ENCODE assay signal across 13 cellular contexts in the genomic region with DNA sequence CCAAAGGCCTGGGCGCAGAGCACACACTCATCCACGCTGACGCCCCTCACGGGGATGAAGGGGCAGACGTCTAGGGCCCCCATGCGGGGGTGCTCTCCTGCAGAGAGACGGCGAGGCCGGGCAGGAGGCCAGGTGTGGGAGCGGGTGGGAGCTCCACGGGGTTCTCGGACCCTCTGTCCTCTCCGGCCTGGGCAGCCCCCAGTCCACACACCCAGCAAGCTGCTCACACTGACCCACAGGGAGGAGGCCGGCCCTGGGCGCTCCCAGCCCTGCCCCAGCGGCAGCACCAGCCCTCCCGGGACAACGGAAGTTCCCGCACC. TPM values are rescaled to one million over a fixed set of nuclear protein-coding genes. Genes with fewer than 3 reads are reported as not detected.
DNase-seq lines count a peak whose midpoint lies in the region; ATAC-seq, FAIRE-seq and TF ChIP-seq lines count a peak whose summit lies in the region.
"Had no signal": no experiment of that assay in that cellular context is flagged by ENCODE, and none has a peak within 500 bp of the region (broad histone marks: within the 10 kb centered on the region; RNA-seq: fewer than 3 reads in every experiment).

No MANE protein-coding gene starts in this region.

- no peak overlapping the region for H3K27ac Mint-ChIP-seq in stimulated activated naive CD8-positive, alpha-beta T cell treated with anti-CD3 and anti-CD28 coated beads, Interleukin-15, amount 100 ng/mL, for 72 hours
- H3K27ac Mint-ChIP-seq: activated T-helper 17 cell treated with anti-CD3 and anti-CD28 coated beads, Interleukin-2, amount 50 U/mL, for 72 hours had no signal

- H3K36me3 ChIP-seq in SK-N-SH (replicated peaks in 1 of 2; ENCODE audit: control insufficient read depth in 1 of 2, insufficient read depth in 2 of 2, low read length in 1 of 2) = no peaks in the 10 kb centered on the region
- peaks cover 0 to 4% (median 0%) of the 10 kb centered on the region in 4 experiments; a peak in 1 of 8 replicates for H3K36me3 ChIP-seq in H1 (ENCODE audit: control insufficient read depth in 2 of 4, insufficient read depth in 4 of 4, low read length in 3 of 4)
- peaks cover 4 to 13% of the 10 kb centered on the region in 2 experiments for H3K36me3 ChIP-seq in mesenchymal stem cell (ENCODE audit: control insufficient read depth in 1 of 2, insufficient read depth in 2 of 2, low read depth in 1 of 2, low read length in 2 of 2)

- DNase-seq in SK-N-SH = no peak
- no peak for DNase-seq in H1 (ENCODE audit: low read depth in 1 of 2, low spot score in 2 of 2)
- DNase-seq in mesenchymal stem cell = no peak
- DNase-seq in stimulated activated naive CD8-positive, alpha-beta T cell treated with anti-CD3 and anti-CD28 coated beads, Interleukin-15, amount 100 ng/mL, for 72 hours = no peak
- no peak for DNase-seq in effector CD4-positive, alpha-beta T cell
- no peak for DNase-seq in NCI-H69 (lab: John Stamatoyannopoulos, UW)
- DNase-seq in 8988T = no peak
- DNase-seq: NCI-H1436 treated with DMSO at 0.1 percent for 48 hours had no signal

- H3K4me1 ChIP-seq in SK-N-SH (ENCODE audit: control insufficient read depth in 1 of 2, insufficient read depth in 2 of 2, low read depth in 1 of 2, low read length in 1 of 2) (peaks cover 0 to 4% of the 10 kb centered on the region in 2 experiments; a peak in 2 of 4 replicates), H1 (replicated peaks in 1 of 4; ENCODE audit: control insufficient read depth in 3 of 4, insufficient read depth in 4 of 4, low read length in 3 of 4) (peaks cover 0 to 24% (median 15%) of the 10 kb centered on the region in 4 experiments; a peak in 5 of 7 replicates), mesenchymal stem cell (ENCODE audit: control insufficient read depth, insufficient read depth, low read depth, low read length) (peaks cover 25% of the 10 kb centered on the region)

- H4K91ac ChIP-seq in H1 (replicated peaks; ENCODE audit: insufficient read length, low read length) (no peak overlapping the region), mesenchymal stem cell (ENCODE audit: low read length) (no peak overlapping the region)

- no peak overlapping the region for H3K4me3 Mint-ChIP-seq in stimulated activated naive CD8-positive, alpha-beta T cell treated with anti-CD3 and anti-CD28 coated beads, Interleukin-15, amount 100 ng/mL, for 72 hours
- H3K4me3 Mint-ChIP-seq: activated T-helper 17 cell treated with anti-CD3 and anti-CD28 coated beads, Interleukin-2, amount 50 U/mL, for 72 hours had no signal

- H3K4ac ChIP-seq in H1 (replicated peaks; ENCODE audit: insufficient read length, low read depth, low read length) = no peak overlapping the region
- no peak overlapping the region for H3K4ac ChIP-seq in mesenchymal stem cell (ENCODE audit: low read depth in 1 of 2, low read length in 2 of 2)

- H3K4me2 ChIP-seq in SK-N-SH (no peak overlapping the region), H1 (ENCODE audit: insufficient read depth in 1 of 2, low read depth in 2 of 2, low read length in 2 of 2) (peak overlapping the region; percentile 2 to 50; a peak in 2 of 4 replicates), mesenchymal stem cell (ENCODE audit: low read length, poor library complexity, severe bottlenecking) (peak overlapping the region; percentile 6)

- H4K8ac ChIP-seq in H1 (ENCODE audit: extremely low read depth, insufficient read depth, low read length) = peak overlapping the region; percentile 86
- H4K8ac ChIP-seq in mesenchymal stem cell (ENCODE audit: low read length) = peak overlapping the region; percentile 47

- no peaks in the 10 kb centered on the region for H4K20me1 ChIP-seq in SK-N-SH (ENCODE audit: insufficient read depth)
- H4K20me1 ChIP-seq in H1 (replicated peaks in 1 of 2; ENCODE audit: control insufficient read depth in 1 of 2, insufficient read depth in 2 of 2, low read length in 2 of 2) = peaks cover 0 to 4% of the 10 kb centered on the region in 2 experiments

- no peaks in the 10 kb centered on the region for H3K9me3 ChIP-seq in SK-N-SH
- H3K9me3 ChIP-seq in H1 (ENCODE audit: insufficient read depth in 2 of 2, low read depth in 1 of 2, low read length in 1 of 2) = no peaks in the 10 kb centered on the region
- no peaks in the 10 kb centered on the region for H3K9me3 ChIP-seq in mesenchymal stem cell (ENCODE audit: control insufficient read depth, low read length)

- H2AFZ ChIP-seq in SK-N-SH (ENCODE audit: low read depth) (no peak overlapping the region), H1 (ENCODE audit: low read length) (no peak overlapping the region), mesenchymal stem cell (ENCODE audit: low read depth, low read length) (no peak overlapping the region)

- no peaks in the 10 kb centered on the region for H3K79me2 ChIP-seq in SK-N-SH (ENCODE audit: insufficient read depth)
- H3K79me2 ChIP-seq in H1 (ENCODE audit: control insufficient read depth in 1 of 2, insufficient read depth in 2 of 2, low read length in 2 of 2) = no peaks in the 10 kb centered on the region

- H2BK12ac ChIP-seq in H1 (ENCODE audit: low read depth, low read length) = 0 out of 2 replicates have a peak overlapping the region, but pooled peaks have one; percentile 90
- peak overlapping the region in 1 of 2 experiments; percentile 12 for H2BK12ac ChIP-seq in mesenchymal stem cell (ENCODE audit: low read length in 2 of 2)

- no peaks in the 10 kb centered on the region for H3F3A ChIP-seq in SK-N-SH (replicated peaks; ENCODE audit: insufficient read depth)

- no peak overlapping the region for H3K56ac ChIP-seq in H1 (replicated peaks; ENCODE audit: insufficient read length, low read depth, low read length)

- H3K4me1 Mint-ChIP-seq in stimulated activated naive CD8-positive, alpha-beta T cell treated with anti-CD3 and anti-CD28 coated beads, Interleukin-15, amount 100 ng/mL, for 72 hours = no peaks in the 10 kb centered on the region
- H3K4me1 Mint-ChIP-seq: activated T-helper 17 cell treated with anti-CD3 and anti-CD28 coated beads, Interleukin-2, amount 50 U/mL, for 72 hours had no signal

- no peak for TF ChIP-seq POLR2A in H1 (IDR thresholded peaks at IDR 0.05; ENCODE audit: control extremely low read depth in 1 of 2, low read depth in 2 of 2, low read length in 2 of 2)

- H3K27me3 ChIP-seq in SK-N-SH (ENCODE audit: insufficient read depth) (no peaks in the 10 kb centered on the region), H1 (replicated peaks in 1 of 4; ENCODE audit: control insufficient read depth in 3 of 4, extremely low read depth in 1 of 4, insufficient read depth in 3 of 4, low read length in 3 of 4) (no peaks in the 10 kb centered on the region), mesenchymal stem cell (ENCODE audit: control insufficient read depth in 1 of 2, insufficient read depth in 1 of 2, low read length in 2 of 2) (peaks cover 0 to 16% of the 10 kb centered on the region in 2 experiments)

- H2AK5ac ChIP-seq in H1 (ENCODE audit: low read depth, low read length) = no peak overlapping the region
- H2AK5ac ChIP-seq in mesenchymal stem cell (ENCODE audit: low read length, severe bottlenecking) = no peak overlapping the region

- H3K79me1 ChIP-seq in H1 (ENCODE audit: low read depth, low read length) = no peaks in the 10 kb centered on the region
- no peaks in the 10 kb centered on the region for H3K79me1 ChIP-seq in mesenchymal stem cell (replicated peaks; ENCODE audit: low read length, poor library complexity, severe bottlenecking)

- no peak for FAIRE-seq in H1 (lab: Jason Lieb, UNC)
- FAIRE-seq: A204.1, GM12892, urothelium cell line had no signal

- H3K23me2 ChIP-seq in H1 (ENCODE audit: low read depth, low read length) = no peaks in the 10 kb centered on the region

- H2BK120ac ChIP-seq in H1 (replicated peaks; ENCODE audit: low read depth, low read length) = no peak overlapping the region
- no peak overlapping the region for H2BK120ac ChIP-seq in mesenchymal stem cell (ENCODE audit: low read depth, low read length)

- CTCF ChIA-PET in SK-N-SH (lab: Yijun Ruan, JAX) (interaction anchor here (0.8 to 1.9 kb wide), 22 partner anchors 9 to 487 kb away, joined by 3 to 15 read pairs (median 4); a partner anchor contains a TSS), H1 (lab: Charles Lee; ENCODE audit: partially characterized antibody) (interaction anchor here (0.8 to 3.3 kb wide), 29 partner anchors 9 to 547 kb away, joined by 3 to 39 read pairs (median 4); no protein-coding TSS in a partner anchor)

- no peaks in the 10 kb centered on the region for H3K9me2 ChIP-seq in SK-N-SH

- H3K23ac ChIP-seq in H1 (ENCODE audit: insufficient read length) (no peak overlapping the region), mesenchymal stem cell (ENCODE audit: low read length in 2 of 2) (no peak overlapping the region)

- ATAC-seq in SK-N-SH treated with all-trans-retinoic acid at 6 μM for 48 hours = peak; percentile 38
- ATAC-seq in stimulated activated naive CD8-positive, alpha-beta T cell treated with anti-CD3 and anti-CD28 coated beads, Interleukin-15, amount 100 ng/mL, for 72 hours = peak; percentile 33

- no peaks in the 10 kb centered on the region for H3K9me3 Mint-ChIP-seq in stimulated activated naive CD8-positive, alpha-beta T cell treated with anti-CD3 and anti-CD28 coated beads, Interleukin-15, amount 100 ng/mL, for 72 hours
- H3K9me3 Mint-ChIP-seq: activated T-helper 17 cell treated with anti-CD3 and anti-CD28 coated beads, Interleukin-2, amount 50 U/mL, for 72 hours had no signal

- no peak for TF ChIP-seq CTCF in SK-N-SH (IDR thresholded peaks at IDR 0.05)
- TF ChIP-seq CTCF in H1 (IDR thresholded peaks at IDR 0.05; ENCODE audit: control extremely low read depth in 1 of 3, insufficient read depth in 1 of 3, low read depth in 1 of 3, low read length in 3 of 3) = no peak

- H3K14ac ChIP-seq in H1 (ENCODE audit: insufficient read length) (no peak overlapping the region), mesenchymal stem cell (ENCODE audit: low read length in 2 of 2) (no peak overlapping the region)

- 30% methylated on average over 2 of the region's 19 CpGs for WGBS in SK-N-SH (ENCODE audit: low lambda C conversion rate)
- WGBS in H1 (ENCODE audit: extremely low coverage in 1 of 2, insufficient coverage in 1 of 2, insufficient read length in 1 of 2, insufficient replicate concordance in 2 of 2, low coverage in 1 of 2, low lambda C conversion rate in 2 of 2, missing lambda C conversion rate in 1 of 2), 2 experiments = 67% methylated on average over 18 of the region's 19 CpGs; no CpG with 5 or more reads in 1 of the 2 experiments
- 74% methylated on average over 16 of the region's 19 CpGs for WGBS in mesenchymal stem cell

- POLR2A ChIA-PET in SK-N-SH (lab: Yijun Ruan, JAX) (interaction anchor here (0.5 to 1.5 kb wide), 3 partner anchors 10 to 181 kb away, joined by 3 read pairs; no protein-coding TSS in a partner anchor), H1 (lab: Charles Lee; ENCODE audit: partially characterized antibody) (interaction anchor here (3.5 kb wide), 1 partner anchor 11 kb away, joined by 12 read pairs; no protein-coding TSS in a partner anchor)

- H4K5ac ChIP-seq in H1 (ENCODE audit: insufficient read length, low read depth, low read length) = no peak overlapping the region

- no peak for TF ChIP-seq RAD21 in SK-N-SH (IDR thresholded peaks at IDR 0.05; ENCODE audit: low read length)
- no peak for TF ChIP-seq RAD21 in H1 (IDR thresholded peaks at IDR 0.05 in 1 of 2, conservative IDR thresholded peaks at IDR 0.05 in 1 of 2; ENCODE audit: low read depth in 2 of 2, low read length in 2 of 2)

- no peak overlapping the region; a peak in 1 of 4 replicates for H3K4me3 ChIP-seq in SK-N-SH (ENCODE audit: low read depth in 2 of 2, low read length in 1 of 2)
- H3K4me3 ChIP-seq in H1 (ENCODE audit: extremely low read depth in 1 of 4, insufficient read depth in 2 of 4, low read depth in 3 of 4, low read length in 4 of 4) = no peak overlapping the region; a peak in 1 of 8 replicates
- H3K4me3 ChIP-seq in mesenchymal stem cell (ENCODE audit: insufficient read depth in 1 of 2, low read depth in 1 of 2, low read length in 2 of 2) = peak overlapping the region in 1 of 2 experiments; percentile 65

- H3K27ac ChIP-seq in SK-N-SH (ENCODE audit: low read depth in 2 of 2, low read length in 1 of 2) (no peak overlapping the region), H1 (ENCODE audit: low read depth, low read length) (no peak overlapping the region; the same call in 1 of the 2 replicates), mesenchymal stem cell (ENCODE audit: low read length, poor library complexity, severe bottlenecking) (no peak overlapping the region)

- TF ChIP-seq EP300 in SK-N-SH (IDR thresholded peaks at IDR 0.05; ENCODE audit: borderline replicate concordance in 1 of 2, low read depth in 1 of 2, low read length in 1 of 2) (no peak), H1 (IDR thresholded peaks at IDR 0.05; ENCODE audit: borderline replicate concordance in 1 of 2, low read depth in 2 of 2, low read length in 2 of 2) (no peak)

- no peak overlapping the region for H2BK15ac ChIP-seq in H1 (ENCODE audit: low read length)
- H2BK15ac ChIP-seq in mesenchymal stem cell (ENCODE audit: low read depth, poor library complexity, severe bottlenecking) = peak overlapping the region; percentile 71

- H2BK5ac ChIP-seq in H1 (ENCODE audit: low read depth, low read length) (peak overlapping the region; percentile 87; the same call in 1 of the 2 replicates), mesenchymal stem cell (ENCODE audit: low read depth, low read length, poor library complexity, severe bottlenecking) (no peak overlapping the region)

- no peaks in the 10 kb centered on the region for H3K27me3 Mint-ChIP-seq in stimulated activated naive CD8-positive, alpha-beta T cell treated with anti-CD3 and anti-CD28 coated beads, Interleukin-15, amount 100 ng/mL, for 72 hours
- H3K27me3 Mint-ChIP-seq: activated T-helper 17 cell treated with anti-CD3 and anti-CD28 coated beads, Interleukin-2, amount 50 U/mL, for 72 hours had no signal

- H3K18ac ChIP-seq in H1 (ENCODE audit: extremely low read depth, low read length) = peak overlapping the region; percentile 71; the same call in 1 of the 2 replicates
- H3K18ac ChIP-seq in mesenchymal stem cell (ENCODE audit: low read depth in 1 of 2, low read length in 2 of 2) = no peak overlapping the region

- H2BK20ac ChIP-seq in H1 (ENCODE audit: low read length) = no peak overlapping the region

- H3K9ac ChIP-seq in SK-N-SH = no peak overlapping the region
- H3K9ac ChIP-seq in H1 (replicated peaks in 1 of 4; ENCODE audit: extremely low read depth in 1 of 4, low read depth in 3 of 4, low read length in 3 of 4) = no peak overlapping the region
- peak overlapping the region; percentile 83 for H3K9ac ChIP-seq in mesenchymal stem cell (ENCODE audit: low read length)

RNA-seq across cellular contexts. Expression of a gene that starts 2.5 kb away (rescaled TPM):
- polyA plus RNA-seq in SK-N-SH (2012; rRNA removed) (0.33 and 0.37 TPM in 2 replicates), H1 (2011; rRNA removed) (4.9 and 7.3 TPM in 2 replicates)
- 0.05 TPM in 1 of 2 replicates, not detected in the other for polyA plus RNA-seq in SK-N-SH (2012; cell fraction: cytosol; rRNA removed)
- polyA plus RNA-seq in SK-N-SH (2012; cell fraction: nucleus; rRNA removed) = 3.3 and 3.4 TPM in 2 replicates
- total RNA-seq in H1 (2021; fragmentation: NEBNext Ultra II Directional; extraction: Animal tissue kit (Norgen Biotek cat#: 25700)) = 3.3 and 6.0 TPM in 2 replicates
- polyA plus RNA-seq in H1 (2011; cell fraction: cytosol; rRNA removed) = 5.2 TPM
- polyA plus RNA-seq in H1 (2011; cell fraction: nucleus; rRNA removed) = 21.4 TPM
- polyA plus RNA-seq in H1 (2012, experiment 1 of 2) = 5.9 to 9.8 TPM (median 7.8 TPM) in 4 replicates
- 2.3 TPM for polyA plus RNA-seq in H1 (2012, experiment 2 of 2)
- polyA plus RNA-seq in H1 (2013, experiment 1 of 2) = 3.9 TPM
- 4.0 TPM for polyA plus RNA-seq in H1 (2013, experiment 2 of 2)
- 3.0 and 4.7 TPM in 2 replicates for polyA minus RNA-seq in H1 (2011; rRNA and poly(A)+ RNA removed)
- polyA minus RNA-seq in H1 (2011; cell fraction: cytosol; rRNA and poly(A)+ RNA removed) = 6.4 TPM
- polyA minus RNA-seq in H1 (2011; cell fraction: nucleus; rRNA and poly(A)+ RNA removed) = 6.1 TPM
- polyA plus RNA-seq in mesenchymal stem cell (2013, experiment 1 of 2) = 1.5 TPM
- 1.8 TPM for polyA plus RNA-seq in mesenchymal stem cell (2013, experiment 2 of 2)

RNA-seq across cellular contexts. Expression of a gene that starts 31.4 kb away (rescaled TPM):
- polyA plus RNA-seq in SK-N-SH (2012; rRNA removed) = 4.8 and 8.3 TPM in 2 replicates
- polyA plus RNA-seq in SK-N-SH (2012; cell fraction: cytosol; rRNA removed) = 3.5 and 5.9 TPM in 2 replicates
- 11.3 and 15.7 TPM in 2 replicates for polyA plus RNA-seq in SK-N-SH (2012; cell fraction: nucleus; rRNA removed)
- total RNA-seq in H1 (2021; fragmentation: NEBNext Ultra II Directional; extraction: Animal tissue kit (Norgen Biotek cat#: 25700)) = 49.4 and 50.0 TPM in 2 replicates
- 24.9 and 44.8 TPM in 2 replicates for polyA plus RNA-seq in H1 (2011; rRNA removed)
- polyA plus RNA-seq in H1 (2011; cell fraction: cytosol; rRNA removed) = 16.4 TPM
- 43.3 TPM for polyA plus RNA-seq in H1 (2011; cell fraction: nucleus; rRNA removed)
- 38.0 to 56.9 TPM (median 53.3 TPM) in 4 replicates for polyA plus RNA-seq in H1 (2012, experiment 1 of 2)
- polyA plus RNA-seq in H1 (2012, experiment 2 of 2) = 50.4 TPM
- polyA plus RNA-seq in H1 (2013, experiment 1 of 2) = 48.1 TPM
- polyA plus RNA-seq in H1 (2013, experiment 2 of 2) = 48.0 TPM
- 6.2 and 7.1 TPM in 2 replicates for polyA minus RNA-seq in H1 (2011; rRNA and poly(A)+ RNA removed)
- polyA minus RNA-seq in H1 (2011; cell fraction: cytosol; rRNA and poly(A)+ RNA removed) = 30.3 TPM
- polyA minus RNA-seq in H1 (2011; cell fraction: nucleus; rRNA and poly(A)+ RNA removed) = 21.2 TPM
- polyA plus RNA-seq in mesenchymal stem cell (2013, experiment 1 of 2) = 39.1 TPM
- polyA plus RNA-seq in mesenchymal stem cell (2013, experiment 2 of 2) = 40.8 TPM

RNA-seq across cellular contexts. Expression of a gene that starts 55.0 kb away (rescaled TPM):
- 66.6 and 108 TPM in 2 replicates for polyA plus RNA-seq in SK-N-SH (2012; rRNA removed)
- polyA plus RNA-seq in SK-N-SH (2012; cell fraction: cytosol; rRNA removed) = 38.5 and 67.6 TPM in 2 replicates
- 184 and 188 TPM in 2 replicates for polyA plus RNA-seq in SK-N-SH (2012; cell fraction: nucleus; rRNA removed)
- 60.6 and 62.7 TPM in 2 replicates for total RNA-seq in H1 (2021; fragmentation: NEBNext Ultra II Directional; extraction: Animal tissue kit (Norgen Biotek cat#: 25700))
- polyA plus RNA-seq in H1 (2011; rRNA removed) = 60.1 and 79.2 TPM in 2 replicates
- polyA plus RNA-seq in H1 (2011; cell fraction: cytosol; rRNA removed) = 60.4 TPM
- 219 TPM for polyA plus RNA-seq in H1 (2011; cell fraction: nucleus; rRNA removed)
- polyA plus RNA-seq in H1 (2012, experiment 1 of 2) = 38.8 to 78.4 TPM (median 69.6 TPM) in 4 replicates
- 41.6 TPM for polyA plus RNA-seq in H1 (2012, experiment 2 of 2)
- polyA plus RNA-seq in H1 (2013, experiment 1 of 2) = 99.7 TPM
- polyA plus RNA-seq in H1 (2013, experiment 2 of 2) = 84.9 TPM
- 14.9 and 16.7 TPM in 2 replicates for polyA minus RNA-seq in H1 (2011; rRNA and poly(A)+ RNA removed)
- polyA minus RNA-seq in H1 (2011; cell fraction: cytosol; rRNA and poly(A)+ RNA removed) = 30.5 TPM
- polyA minus RNA-seq in H1 (2011; cell fraction: nucleus; rRNA and poly(A)+ RNA removed) = 40.6 TPM
- 1,409 TPM for polyA plus RNA-seq in mesenchymal stem cell (2013, experiment 1 of 2)
- 1,389 TPM for polyA plus RNA-seq in mesenchymal stem cell (2013, experiment 2 of 2)
